ENCODE assay signal across 9 cellular contexts in the genomic region with DNA sequence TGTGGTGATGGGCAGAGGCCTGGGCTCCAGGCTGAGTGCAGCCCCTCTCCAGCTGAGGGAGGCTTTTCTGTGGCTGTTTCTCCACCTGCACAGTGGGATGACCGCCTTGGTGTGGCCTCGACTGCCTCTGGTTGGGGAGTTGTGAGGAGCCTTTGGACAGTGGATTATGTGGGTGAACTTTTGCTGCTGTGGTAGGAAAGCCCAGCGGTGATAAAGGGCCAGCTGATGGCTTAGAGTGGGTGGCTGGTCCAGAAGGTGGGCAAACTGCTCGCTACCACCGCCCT. TPM values are rescaled to one million over a fixed set of nuclear protein-coding genes. Genes with fewer than 3 reads are reported as not detected.
DNase-seq lines count a peak whose midpoint lies in the region; ATAC-seq and TF ChIP-seq lines count a peak whose summit lies in the region.
"Had no signal": no experiment of that assay in that cellular context is flagged by ENCODE, and none has a peak within 500 bp of the region (broad histone marks: within the 10 kb centered on the region; RNA-seq: fewer than 3 reads in every experiment).

No MANE protein-coding gene starts in this region.

- H3K27me3 Mint-ChIP-seq in HFFc6 (ENCODE audit: insufficient read depth): peaks cover 17% of the 10 kb centered on the region
- H3K27me3 Mint-ChIP-seq in activated T-helper 1 cell treated with anti-CD3 and anti-CD28 coated beads, Interleukin-12 subunit alpha, Interleukin-12 subunit beta, Interleukin-2, Interleukin-4 antibody, amounts not matched to agents 30 ng/mL and 10 ng/mL and 1 ng/mL, durations not matched to agents 14 hours and 24 hours and 36 hours (ENCODE audit: insufficient read depth): peaks cover 21% of the 10 kb centered on the region
- peaks cover 25% of the 10 kb centered on the region for H3K27me3 Mint-ChIP-seq in stimulated activated memory B cell treated with anti-CD40 and anti-IgM and Interleukin-4, amounts not matched to agents 10 μg/mL and 1 μg/mL and 100 μg/mL, for 72 hours

- no peak for ATAC-seq in stimulated activated memory B cell treated with anti-CD40 and anti-IgM and Interleukin-4, amounts not matched to agents 10 μg/mL and 1 μg/mL and 100 μg/mL, for 72 hours
- ATAC-seq in HG02973 (IDR thresholded peaks at IDR 0.05; ENCODE audit: unreplicated experiment) (no peak), GM21786 (IDR thresholded peaks at IDR 0.05; ENCODE audit: unreplicated experiment) (no peak), HG02571 (IDR thresholded peaks at IDR 0.05; ENCODE audit: unreplicated experiment) (no peak)

- no peak for DNase-seq in HFFc6
- DNase-seq in activated T-helper 1 cell treated with anti-CD3 and anti-CD28 coated beads, Interleukin-12 subunit alpha, Interleukin-12 subunit beta, Interleukin-2, Interleukin-4 antibody, amounts not matched to agents 30 ng/mL and 10 ng/mL and 1 ng/mL, durations not matched to agents 14 hours and 24 hours and 36 hours (ENCODE audit: low spot score): no peak
- no peak for DNase-seq in UCSD-AML1 (lab: John Stamatoyannopoulos, UW; ENCODE audit: unreplicated experiment)

- intact Hi-C loops in activated T-helper 1 cell treated with anti-CD3 and anti-CD28 coated beads, Interleukin-12 subunit alpha, Interleukin-12 subunit beta, Interleukin-2, Interleukin-4 antibody, amounts not matched to agents 30 ng/mL and 10 ng/mL and 1 ng/mL, durations not matched to agents 14 hours and 24 hours and 36 hours (cut with micrococcal nuclease): loop anchor here (1.0 to 2.0 kb wide), 2 partner anchors 100 to 303 kb away; no protein-coding TSS in a partner anchor

- peak overlapping the region; percentile 96 for H3K4me3 Mint-ChIP-seq in HFFc6
- peak overlapping the region; percentile 91 for H3K4me3 Mint-ChIP-seq in activated T-helper 1 cell treated with anti-CD3 and anti-CD28 coated beads, Interleukin-12 subunit alpha, Interleukin-12 subunit beta, Interleukin-2, Interleukin-4 antibody, amounts not matched to agents 30 ng/mL and 10 ng/mL and 1 ng/mL, durations not matched to agents 14 hours and 24 hours and 36 hours
- peak overlapping the region; percentile 94 for H3K4me3 Mint-ChIP-seq in stimulated activated memory B cell treated with anti-CD40 and anti-IgM and Interleukin-4, amounts not matched to agents 10 μg/mL and 1 μg/mL and 100 μg/mL, for 72 hours

- no peak for TF ChIP-seq CTCF in HFFc6 (IDR thresholded peaks at IDR 0.05)

- H3K27ac Mint-ChIP-seq in HFFc6: peak overlapping the region; percentile 94
- H3K27ac Mint-ChIP-seq in activated T-helper 1 cell treated with anti-CD3 and anti-CD28 coated beads, Interleukin-12 subunit alpha, Interleukin-12 subunit beta, Interleukin-2, Interleukin-4 antibody, amounts not matched to agents 30 ng/mL and 10 ng/mL and 1 ng/mL, durations not matched to agents 14 hours and 24 hours and 36 hours: peak overlapping the region; percentile 98
- peak overlapping the region; percentile 99 for H3K27ac Mint-ChIP-seq in stimulated activated memory B cell treated with anti-CD40 and anti-IgM and Interleukin-4, amounts not matched to agents 10 μg/mL and 1 μg/mL and 100 μg/mL, for 72 hours

- no peaks in the 10 kb centered on the region for H3K9me3 Mint-ChIP-seq in HFFc6
- H3K9me3 Mint-ChIP-seq in activated T-helper 1 cell treated with anti-CD3 and anti-CD28 coated beads, Interleukin-12 subunit alpha, Interleukin-12 subunit beta, Interleukin-2, Interleukin-4 antibody, amounts not matched to agents 30 ng/mL and 10 ng/mL and 1 ng/mL, durations not matched to agents 14 hours and 24 hours and 36 hours: no peaks in the 10 kb centered on the region
- H3K9me3 Mint-ChIP-seq in stimulated activated memory B cell treated with anti-CD40 and anti-IgM and Interleukin-4, amounts not matched to agents 10 μg/mL and 1 μg/mL and 100 μg/mL, for 72 hours: no peaks in the 10 kb centered on the region

- H3K4me3 ChIP-seq in iPS-11a (ENCODE audit: low read depth, low read length): peak overlapping the region; percentile 62

- H3K36me3 Mint-ChIP-seq in HFFc6 (ENCODE audit: low read depth): no peaks in the 10 kb centered on the region
- H3K36me3 Mint-ChIP-seq in activated T-helper 1 cell treated with anti-CD3 and anti-CD28 coated beads, Interleukin-12 subunit alpha, Interleukin-12 subunit beta, Interleukin-2, Interleukin-4 antibody, amounts not matched to agents 30 ng/mL and 10 ng/mL and 1 ng/mL, durations not matched to agents 14 hours and 24 hours and 36 hours (ENCODE audit: low read depth): peaks cover 10% of the 10 kb centered on the region
- peaks cover 5% of the 10 kb centered on the region for H3K36me3 Mint-ChIP-seq in stimulated activated memory B cell treated with anti-CD40 and anti-IgM and Interleukin-4, amounts not matched to agents 10 μg/mL and 1 μg/mL and 100 μg/mL, for 72 hours

- H3K4me1 Mint-ChIP-seq in HFFc6 (ENCODE audit: low read depth): peaks cover 26% of the 10 kb centered on the region
- peaks cover 18% of the 10 kb centered on the region for H3K4me1 Mint-ChIP-seq in activated T-helper 1 cell treated with anti-CD3 and anti-CD28 coated beads, Interleukin-12 subunit alpha, Interleukin-12 subunit beta, Interleukin-2, Interleukin-4 antibody, amounts not matched to agents 30 ng/mL and 10 ng/mL and 1 ng/mL, durations not matched to agents 14 hours and 24 hours and 36 hours (ENCODE audit: low read depth)
- H3K4me1 Mint-ChIP-seq in stimulated activated memory B cell treated with anti-CD40 and anti-IgM and Interleukin-4, amounts not matched to agents 10 μg/mL and 1 μg/mL and 100 μg/mL, for 72 hours: peaks cover 47% of the 10 kb centered on the region

RNA-seq across cellular contexts. Expression of gene ESRRA, which starts 1.4 kb away (rescaled TPM):
- 10 to 100 TPM; 18.9 to 25.0 (median 21.7) TPM for total RNA-seq in HFFc6 (2021; fragmentation: NEBNext Ultra II Directional; extraction: Animal tissue kit (Norgen Biotek cat#: 25700))
- total RNA-seq in activated T-helper 1 cell treated with anti-CD3 and anti-CD28 coated beads, Interleukin-12 subunit alpha, Interleukin-12 subunit beta, Interleukin-2, Interleukin-4 antibody, amounts not matched to agents 30 ng/mL and 10 ng/mL and 1 ng/mL, durations not matched to agents 14 hours and 24 hours and 36 hours: 64.4 and 67.3 TPM in 2 replicates

RNA-seq across cellular contexts. Expression of gene CATSPERZ, which starts 3.8 kb away (rescaled TPM):
- under 1 TPM in 1 of 6 experiments, not detected in 5; 0.31 TPM for total RNA-seq in HFFc6 (2021; fragmentation: NEBNext Ultra II Directional; extraction: Animal tissue kit (Norgen Biotek cat#: 25700))
- 0.47 TPM in 1 of 2 replicates, not detected in the other for total RNA-seq in activated T-helper 1 cell treated with anti-CD3 and anti-CD28 coated beads, Interleukin-12 subunit alpha, Interleukin-12 subunit beta, Interleukin-2, Interleukin-4 antibody, amounts not matched to agents 30 ng/mL and 10 ng/mL and 1 ng/mL, durations not matched to agents 14 hours and 24 hours and 36 hours
- total RNA-seq: subcutaneous adipose tissue had no signal

RNA-seq across cellular contexts. Expression of gene KCNK4, which starts 12.9 kb away (rescaled TPM):
- total RNA-seq in HFFc6 (2021; fragmentation: NEBNext Ultra II Directional; extraction: Animal tissue kit (Norgen Biotek cat#: 25700)): under 1 TPM in 1 of 6 experiments, not detected in 5; 0.14 TPM
- 0.16 and 0.29 TPM in 2 replicates for total RNA-seq in activated T-helper 1 cell treated with anti-CD3 and anti-CD28 coated beads, Interleukin-12 subunit alpha, Interleukin-12 subunit beta, Interleukin-2, Interleukin-4 antibody, amounts not matched to agents 30 ng/mL and 10 ng/mL and 1 ng/mL, durations not matched to agents 14 hours and 24 hours and 36 hours
- total RNA-seq: subcutaneous adipose tissue had no signal

RNA-seq across cellular contexts. Expression of gene TRMT112, which starts 13.4 kb away (rescaled TPM):
- total RNA-seq in HFFc6 (2021; fragmentation: NEBNext Ultra II Directional; extraction: Animal tissue kit (Norgen Biotek cat#: 25700)): 100 to 1,000 TPM; 246 to 269 (median 261) TPM
- 307 and 312 TPM in 2 replicates for total RNA-seq in activated T-helper 1 cell treated with anti-CD3 and anti-CD28 coated beads, Interleukin-12 subunit alpha, Interleukin-12 subunit beta, Interleukin-2, Interleukin-4 antibody, amounts not matched to agents 30 ng/mL and 10 ng/mL and 1 ng/mL, durations not matched to agents 14 hours and 24 hours and 36 hours

RNA-seq across cellular contexts. Expression of gene PRDX5, which starts 13.9 kb away (rescaled TPM):
- total RNA-seq in HFFc6 (2021; fragmentation: NEBNext Ultra II Directional; extraction: Animal tissue kit (Norgen Biotek cat#: 25700)): 100 to 1,000 TPM; 161 to 207 (median 186) TPM
- total RNA-seq in activated T-helper 1 cell treated with anti-CD3 and anti-CD28 coated beads, Interleukin-12 subunit alpha, Interleukin-12 subunit beta, Interleukin-2, Interleukin-4 antibody, amounts not matched to agents 30 ng/mL and 10 ng/mL and 1 ng/mL, durations not matched to agents 14 hours and 24 hours and 36 hours: 89.0 and 100 TPM in 2 replicates
